In the genomic region with DNA sequence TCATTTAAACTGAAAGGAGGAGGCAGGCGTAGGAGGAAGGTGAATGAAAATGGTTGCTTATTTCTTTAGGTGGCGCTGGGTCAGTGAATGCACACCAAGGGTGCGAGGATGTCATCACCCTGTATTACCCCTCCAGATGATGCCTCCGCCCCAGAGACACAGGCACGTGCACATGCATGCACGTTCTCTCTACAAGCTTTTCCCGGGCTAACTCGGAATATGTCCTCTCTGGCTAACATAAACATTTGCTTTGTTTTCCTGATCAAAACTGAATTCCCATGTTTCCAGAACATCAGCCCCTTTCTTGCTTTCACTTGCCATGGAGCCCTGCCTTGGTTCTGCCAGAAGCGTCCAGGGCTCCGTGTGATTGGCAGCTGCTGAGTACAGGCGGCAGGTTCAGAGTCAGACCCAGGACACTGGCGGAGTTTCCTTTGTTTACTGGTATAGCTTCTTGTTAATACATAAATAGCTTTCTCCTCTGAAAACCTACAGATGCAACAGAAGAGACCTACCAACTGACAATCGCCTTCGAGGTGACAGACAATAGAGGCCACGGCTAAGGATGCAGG, we compare ENCODE assay signal across 10 cellular contexts.
DNase-seq lines count a peak whose midpoint lies in the region; ATAC-seq and TF ChIP-seq lines count a peak whose summit lies in the region.
"Had no signal": no experiment of that assay in that cellular context is flagged by ENCODE, and none has a peak within 500 bp of the region (broad histone marks: within the 10 kb centered on the region; RNA-seq: fewer than 3 reads in every experiment).

No MANE protein-coding gene starts in this region.

- DNase-seq in activated T-cell treated with anti-CD3 and anti-CD28 coated beads, Interleukin-2, amount 50 U/mL, for 72 hours = no peak
- DNase-seq in activated T-cell treated with anti-CD3 and anti-CD28 coated beads for 4 hours (no peak), hepatocyte (ENCODE audit: low spot score) (no peak), T-helper 1 cell (no peak), foreskin keratinocyte (no peak)
- no peak for DNase-seq in stimulated activated effector memory CD8-positive, alpha-beta T cell treated with anti-CD3 and anti-CD28 coated beads, Interleukin-12 subunit alpha, Interleukin-12 subunit beta, amount 100 ng/mL, for 72 hours (ENCODE audit: low spot score in 2 of 2)
- DNase-seq: NCI-H2081 treated with DMSO at 0.1 percent for 48 hours had no signal

- peaks cover 4% of the 10 kb centered on the region for H3K27me3 ChIP-seq in hepatocyte
- peaks cover 7% of the 10 kb centered on the region for H3K27me3 ChIP-seq in foreskin keratinocyte

- WGBS in hepatocyte (ENCODE audit: low lambda C conversion rate, missing lambda C conversion rate) = 82% methylated on average over 15 of the region's 15 CpGs

- no peak overlapping the region for H3K27ac Mint-ChIP-seq in activated T-cell treated with anti-CD3 and anti-CD28 coated beads, Interleukin-2, amount 50 U/mL, for 72 hours
- no peak overlapping the region for H3K27ac Mint-ChIP-seq in activated T-helper 17 cell treated with anti-CD3 and anti-CD28 coated beads, Interleukin-2, amount 50 U/mL, for 72 hours
- peak overlapping the region; percentile 54 for H3K27ac Mint-ChIP-seq in stimulated activated effector memory CD8-positive, alpha-beta T cell treated with anti-CD3 and anti-CD28 coated beads, Interleukin-12 subunit alpha, Interleukin-12 subunit beta, amount 100 ng/mL, for 72 hours

- H3K4me1 ChIP-seq in hepatocyte (ENCODE audit: insufficient read depth) (peaks cover 6% of the 10 kb centered on the region), foreskin keratinocyte (no peaks in the 10 kb centered on the region)
- H3K4me1 ChIP-seq: prostate gland had no signal

- no peaks in the 10 kb centered on the region for H3K79me2 ChIP-seq in hepatocyte

- H3K9me3 Mint-ChIP-seq in activated T-cell treated with anti-CD3 and anti-CD28 coated beads, Interleukin-2, amount 50 U/mL, for 72 hours = no peaks in the 10 kb centered on the region
- H3K9me3 Mint-ChIP-seq in activated T-helper 17 cell treated with anti-CD3 and anti-CD28 coated beads, Interleukin-2, amount 50 U/mL, for 72 hours = no peaks in the 10 kb centered on the region
- H3K9me3 Mint-ChIP-seq in stimulated activated effector memory CD8-positive, alpha-beta T cell treated with anti-CD3 and anti-CD28 coated beads, Interleukin-12 subunit alpha, Interleukin-12 subunit beta, amount 100 ng/mL, for 72 hours = no peaks in the 10 kb centered on the region

- H3K27ac ChIP-seq in hepatocyte = no peak overlapping the region
- H3K27ac ChIP-seq in foreskin keratinocyte = no peak overlapping the region
- H3K27ac ChIP-seq: prostate gland had no signal

- no peaks in the 10 kb centered on the region for H3K9me2 ChIP-seq in hepatocyte (replicated peaks; ENCODE audit: insufficient read depth)

- H3K36me3 Mint-ChIP-seq in activated T-cell treated with anti-CD3 and anti-CD28 coated beads, Interleukin-2, amount 50 U/mL, for 72 hours (ENCODE audit: insufficient read depth in 2 of 2) = no peaks in the 10 kb centered on the region
- no peaks in the 10 kb centered on the region for H3K36me3 Mint-ChIP-seq in activated T-helper 17 cell treated with anti-CD3 and anti-CD28 coated beads, Interleukin-2, amount 50 U/mL, for 72 hours (ENCODE audit: low read depth)
- no peaks in the 10 kb centered on the region for H3K36me3 Mint-ChIP-seq in stimulated activated effector memory CD8-positive, alpha-beta T cell treated with anti-CD3 and anti-CD28 coated beads, Interleukin-12 subunit alpha, Interleukin-12 subunit beta, amount 100 ng/mL, for 72 hours

- H3K4me3 Mint-ChIP-seq in activated T-cell treated with anti-CD3 and anti-CD28 coated beads, Interleukin-2, amount 50 U/mL, for 72 hours = peak overlapping the region; percentile 66 to 74
- H3K4me3 Mint-ChIP-seq in activated T-helper 17 cell treated with anti-CD3 and anti-CD28 coated beads, Interleukin-2, amount 50 U/mL, for 72 hours = peak overlapping the region; percentile 55
- H3K4me3 Mint-ChIP-seq in stimulated activated effector memory CD8-positive, alpha-beta T cell treated with anti-CD3 and anti-CD28 coated beads, Interleukin-12 subunit alpha, Interleukin-12 subunit beta, amount 100 ng/mL, for 72 hours = peak overlapping the region; percentile 42

- peaks cover 36% of the 10 kb centered on the region for H3K4me1 Mint-ChIP-seq in activated T-cell treated with anti-CD3 and anti-CD28 coated beads, Interleukin-2, amount 50 U/mL, for 72 hours (ENCODE audit: low read depth)
- peaks cover 21% of the 10 kb centered on the region for H3K4me1 Mint-ChIP-seq in activated T-helper 17 cell treated with anti-CD3 and anti-CD28 coated beads, Interleukin-2, amount 50 U/mL, for 72 hours
- H3K4me1 Mint-ChIP-seq in stimulated activated effector memory CD8-positive, alpha-beta T cell treated with anti-CD3 and anti-CD28 coated beads, Interleukin-12 subunit alpha, Interleukin-12 subunit beta, amount 100 ng/mL, for 72 hours = peaks cover 29% of the 10 kb centered on the region

- H3K27me3 Mint-ChIP-seq in activated T-cell treated with anti-CD3 and anti-CD28 coated beads, Interleukin-2, amount 50 U/mL, for 72 hours (ENCODE audit: low read depth) = peaks cover 35% of the 10 kb centered on the region
- H3K27me3 Mint-ChIP-seq in activated T-helper 17 cell treated with anti-CD3 and anti-CD28 coated beads, Interleukin-2, amount 50 U/mL, for 72 hours = peaks cover 6% of the 10 kb centered on the region

- H3K9me3 ChIP-seq in hepatocyte (ENCODE audit: low read depth) = no peaks in the 10 kb centered on the region
- H3K9me3 ChIP-seq: prostate gland had no signal

- H3K36me3 ChIP-seq in hepatocyte (replicated peaks; ENCODE audit: insufficient read depth, low read depth) = no peaks in the 10 kb centered on the region
- H3K36me3 ChIP-seq: prostate gland had no signal

- no peak overlapping the region for H3K4me3 ChIP-seq in hepatocyte

- H3K4me2 ChIP-seq in hepatocyte = peak overlapping the region; percentile 51

- TF ChIP-seq CTCF in hepatocyte (IDR thresholded peaks at IDR 0.05; ENCODE audit: poor library complexity) = no peak
- TF ChIP-seq CTCF in foreskin keratinocyte (conservative IDR thresholded peaks at IDR 0.05) = no peak

- ATAC-seq in activated T-cell treated with anti-CD3 and anti-CD28 coated beads, Interleukin-2, amount 50 U/mL, for 72 hours (replicated peaks in 1 of 2) = no peak
- ATAC-seq in activated T-helper 17 cell treated with anti-CD3 and anti-CD28 coated beads, Interleukin-2, amount 50 U/mL, for 72 hours (replicated peaks) = no peak
- ATAC-seq in stimulated activated effector memory CD8-positive, alpha-beta T cell treated with anti-CD3 and anti-CD28 coated beads, Interleukin-12 subunit alpha, Interleukin-12 subunit beta, amount 100 ng/mL, for 72 hours = no peak
- ATAC-seq in foreskin keratinocyte (no peak), GM19328 (IDR thresholded peaks at IDR 0.05; ENCODE audit: unreplicated experiment) (no peak)

- H4K20me1 ChIP-seq in hepatocyte (ENCODE audit: insufficient read depth, poor library complexity, severe bottlenecking) = no peaks in the 10 kb centered on the region

- no peak overlapping the region for H2AFZ ChIP-seq in hepatocyte
